In genomic region chr11:124745270-124745834, GRCh38 we compare ENCODE assay signal across 1 cellular context.
A peak's percentile ranks its signal among the peaks of the same experiment; 100 is the strongest.
TF ChIP-seq lines count a peak whose summit lies in the region.

No MANE protein-coding gene starts in this region.

TF ChIP-seq in GM23338, 12 proteins besides CTCF, POLR2A, EP300 and RAD21 (continued from another document):
- TF ChIP-seq, protein P1, sequence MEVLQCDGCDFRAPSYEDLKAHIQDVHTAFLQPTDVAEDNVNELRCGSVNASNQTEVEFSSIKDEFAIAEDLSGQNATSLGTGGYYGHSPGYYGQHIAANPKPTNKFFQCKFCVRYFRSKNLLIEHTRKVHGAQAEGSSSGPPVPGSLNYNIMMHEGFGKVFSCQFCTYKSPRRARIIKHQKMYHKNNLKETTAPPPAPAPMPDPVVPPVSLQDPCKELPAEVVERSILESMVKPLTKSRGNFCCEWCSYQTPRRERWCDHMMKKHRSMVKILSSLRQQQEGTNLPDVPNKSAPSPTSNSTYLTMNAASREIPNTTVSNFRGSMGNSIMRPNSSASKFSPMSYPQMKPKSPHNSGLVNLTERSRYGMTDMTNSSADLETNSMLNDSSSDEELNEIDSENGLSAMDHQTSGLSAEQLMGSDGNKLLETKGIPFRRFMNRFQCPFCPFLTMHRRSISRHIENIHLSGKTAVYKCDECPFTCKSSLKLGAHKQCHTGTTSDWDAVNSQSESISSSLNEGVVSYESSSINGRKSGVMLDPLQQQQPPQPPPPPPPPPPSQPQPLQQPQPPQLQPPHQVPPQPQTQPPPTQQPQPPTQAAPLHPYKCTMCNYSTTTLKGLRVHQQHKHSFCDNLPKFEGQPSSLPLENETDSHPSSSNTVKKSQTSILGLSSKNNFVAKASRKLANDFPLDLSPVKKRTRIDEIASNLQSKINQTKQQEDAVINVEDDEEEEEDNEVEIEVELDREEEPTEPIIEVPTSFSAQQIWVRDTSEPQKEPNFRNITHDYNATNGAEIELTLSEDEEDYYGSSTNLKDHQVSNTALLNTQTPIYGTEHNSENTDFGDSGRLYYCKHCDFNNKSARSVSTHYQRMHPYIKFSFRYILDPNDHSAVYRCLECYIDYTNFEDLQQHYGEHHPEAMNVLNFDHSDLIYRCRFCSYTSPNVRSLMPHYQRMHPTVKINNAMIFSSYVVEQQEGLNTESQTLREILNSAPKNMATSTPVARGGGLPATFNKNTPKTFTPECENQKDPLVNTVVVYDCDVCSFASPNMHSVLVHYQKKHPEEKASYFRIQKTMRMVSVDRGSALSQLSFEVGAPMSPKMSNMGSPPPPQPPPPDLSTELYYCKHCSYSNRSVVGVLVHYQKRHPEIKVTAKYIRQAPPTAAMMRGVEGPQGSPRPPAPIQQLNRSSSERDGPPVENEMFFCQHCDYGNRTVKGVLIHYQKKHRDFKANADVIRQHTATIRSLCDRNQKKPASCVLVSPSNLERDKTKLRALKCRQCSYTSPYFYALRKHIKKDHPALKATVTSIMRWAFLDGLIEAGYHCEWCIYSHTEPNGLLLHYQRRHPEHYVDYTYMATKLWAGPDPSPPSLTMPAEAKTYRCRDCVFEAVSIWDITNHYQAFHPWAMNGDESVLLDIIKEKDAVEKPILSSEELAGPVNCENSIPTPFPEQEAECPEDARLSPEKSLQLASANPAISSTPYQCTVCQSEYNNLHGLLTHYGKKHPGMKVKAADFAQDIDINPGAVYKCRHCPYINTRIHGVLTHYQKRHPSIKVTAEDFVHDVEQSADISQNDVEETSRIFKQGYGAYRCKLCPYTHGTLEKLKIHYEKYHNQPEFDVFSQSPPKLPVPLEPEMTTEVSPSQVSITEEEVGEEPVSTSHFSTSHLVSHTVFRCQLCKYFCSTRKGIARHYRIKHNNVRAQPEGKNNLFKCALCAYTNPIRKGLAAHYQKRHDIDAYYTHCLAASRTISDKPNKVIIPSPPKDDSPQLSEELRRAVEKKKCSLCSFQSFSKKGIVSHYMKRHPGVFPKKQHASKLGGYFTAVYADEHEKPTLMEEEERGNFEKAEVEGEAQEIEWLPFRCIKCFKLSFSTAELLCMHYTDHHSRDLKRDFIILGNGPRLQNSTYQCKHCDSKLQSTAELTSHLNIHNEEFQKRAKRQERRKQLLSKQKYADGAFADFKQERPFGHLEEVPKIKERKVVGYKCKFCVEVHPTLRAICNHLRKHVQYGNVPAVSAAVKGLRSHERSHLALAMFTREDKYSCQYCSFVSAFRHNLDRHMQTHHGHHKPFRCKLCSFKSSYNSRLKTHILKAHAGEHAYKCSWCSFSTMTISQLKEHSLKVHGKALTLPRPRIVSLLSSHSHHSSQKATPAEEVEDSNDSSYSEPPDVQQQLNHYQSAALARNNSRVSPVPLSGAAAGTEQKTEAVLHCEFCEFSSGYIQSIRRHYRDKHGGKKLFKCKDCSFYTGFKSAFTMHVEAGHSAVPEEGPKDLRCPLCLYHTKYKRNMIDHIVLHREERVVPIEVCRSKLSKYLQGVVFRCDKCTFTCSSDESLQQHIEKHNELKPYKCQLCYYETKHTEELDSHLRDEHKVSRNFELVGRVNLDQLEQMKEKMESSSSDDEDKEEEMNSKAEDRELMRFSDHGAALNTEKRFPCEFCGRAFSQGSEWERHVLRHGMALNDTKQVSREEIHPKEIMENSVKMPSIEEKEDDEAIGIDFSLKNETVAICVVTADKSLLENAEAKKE (CRISPR knock-in tag; IDR thresholded peaks at IDR 0.05): no peak
- TF ChIP-seq EZH2phosphoT487 (IDR thresholded peaks at IDR 0.05; ENCODE audit: unreplicated experiment): peak; percentile 87
TF ChIP-seq in GM23338: peak in this region for 2.
